In the genomic region with DNA sequence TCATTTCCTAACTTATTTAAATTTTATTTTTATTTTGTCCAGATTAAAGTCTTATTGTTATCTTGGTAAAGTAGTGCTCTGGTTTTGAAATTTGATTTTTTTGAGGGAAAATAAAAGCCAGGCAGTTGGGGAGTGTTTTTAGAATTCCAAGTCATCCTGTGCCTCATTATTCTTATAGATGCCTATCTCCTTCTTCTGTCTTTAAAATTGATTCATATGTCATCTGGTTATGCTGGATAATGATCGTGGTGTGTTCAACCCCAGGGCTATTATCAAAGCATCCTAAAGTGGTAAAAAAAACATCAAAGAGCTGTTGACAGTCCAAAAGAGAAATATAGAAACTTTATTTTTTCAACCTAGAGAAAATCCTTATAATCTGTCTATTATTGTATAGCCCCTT, we compare ENCODE assay signal across 9 cellular contexts.
"Had no signal": no experiment of that assay in that cellular context is flagged by ENCODE, and none has a peak within 500 bp of the region (broad histone marks: within the 10 kb centered on the region; RNA-seq: fewer than 3 reads in every experiment).

No MANE protein-coding gene starts in this region.

- H2AFZ ChIP-seq: GM23338 had no signal

- H3K9ac ChIP-seq: KMS-11 had no signal

- H3K4me2 ChIP-seq: GM23338, KMS-11 had no signal

- ATAC-seq: GM23338 had no signal

- FAIRE-seq: H1, H54 had no signal

- H3K27ac ChIP-seq: HL-60, KMS-11 had no signal

- DNase-seq: H9, HCEC 1CT, IMR-90, KBM-7 had no signal

- H3K4me3 ChIP-seq: GM23338 had no signal
